Comparison of ENCODE assay signal across 8 cellular contexts in genomic region chr3:47781685-47782537, GRCh38. TPM values are rescaled to one million over a fixed set of nuclear protein-coding genes. Genes with fewer than 3 reads are reported as not detected.
DNase-seq lines count a peak whose midpoint lies in the region; ATAC-seq, FAIRE-seq and TF ChIP-seq lines count a peak whose summit lies in the region.

SMARCC1 (minus strand) TSS chr3:47781893; CDS start chr3:47781797, 96 bp downstream.

- DNase-seq in GM12891 (ENCODE audit: insufficient read length, low spot score) (peak; percentile 92), NCI-H1436 treated with DMSO at 0.1 percent for 48 hours (lab: John Stamatoyannopoulos, UW) (peak; percentile 51), T-cell (peak; percentile 93 to 98 (median 96)), adrenal gland (peak; percentile 97 to 99 (median 98)), heart right ventricle (peak; percentile 97 to 99), posterior vena cava (ENCODE audit: low spot score) (peak; percentile 100), upper lobe of right lung (peak; percentile 99)

- no peaks in the 10 kb centered on the region for H3K36me3 Mint-ChIP-seq in T-cell

- peak within 1 kb of the TSS; percentile 34 to 85 (median 64) for H3K4me3 ChIP-seq in adrenal gland
- peak within 1 kb of the TSS; percentile 56 to 94 (median 88) for H3K4me3 ChIP-seq in heart right ventricle
- H3K4me3 ChIP-seq in upper lobe of right lung = peak within 1 kb of the TSS; percentile 82

- intact Hi-C loops in adrenal gland (cut with DNase I) = no loop called here
- intact Hi-C loops in heart right ventricle (cut with DNase I) = loop anchor here in 2 of 10 donors (2.0 to 5.0 kb wide), 2 partner anchors 269 to 270 kb away; partner anchors contain the start of gene ELP6 (in 2 of the 2)
- intact Hi-C loops in posterior vena cava (cut with DNase I) = no loop called here
- intact Hi-C loops in upper lobe of right lung (cut with DNase I) = no loop called here

- CTCF ChIA-PET in T-cell (lab: Charles Lee) = interaction anchor here in 1 of 2 donors (0.6 to 1.3 kb wide), 3 partner anchors 10 to 259 kb away, joined by 3 read pairs; no protein-coding TSS in a partner anchor

- H3K27me3 Mint-ChIP-seq in T-cell = no peaks in the 10 kb centered on the region

- 0 to 2% (median 1%) methylated on average over 7 to 83 of the region's 83 CpGs for WGBS in adrenal gland, 4 donors
- WGBS in heart right ventricle, 2 donors = 0% methylated on average over 64 to 83 of the region's 83 CpGs

- H3K4me1 ChIP-seq in adrenal gland (replicated peaks in 1 of 2) = peaks cover 0 to 26% of the 10 kb centered on the region in 2 donors
- H3K4me1 ChIP-seq in heart right ventricle = peaks cover 3 to 48% (median 33%) of the 10 kb centered on the region in 9 donors
- peaks cover 29% of the 10 kb centered on the region for H3K4me1 ChIP-seq in upper lobe of right lung

- H3K27me3 ChIP-seq in adrenal gland (no peaks in the 10 kb centered on the region), heart right ventricle (no peaks in the 10 kb centered on the region), upper lobe of right lung (no peaks in the 10 kb centered on the region)

- ATAC-seq in HG02840 (IDR thresholded peaks at IDR 0.05; ENCODE audit: low FRiP score, unreplicated experiment) (peak; percentile 84), T-cell (replicated peaks in 1 of 4) (peak; percentile 89 to 93 (median 92)), heart right ventricle (peak; percentile 98 to 100 (median 100)), upper lobe of right lung (peak; percentile 98)

- H3K9me3 ChIP-seq in adrenal gland (replicated peaks in 1 of 3) (no peaks in the 10 kb centered on the region), heart right ventricle (no peaks in the 10 kb centered on the region), upper lobe of right lung (no peaks in the 10 kb centered on the region)

- peak within 1 kb of the TSS; percentile 91 to 96 (median 92) for H3K4me3 Mint-ChIP-seq in T-cell

- POLR2A ChIA-PET in T-cell (lab: Charles Lee) = interaction anchor here in 1 of 2 donors (0.5 kb wide), 1 partner anchor 805 kb away, joined by 4 read pairs; no protein-coding TSS in a partner anchor

- TF ChIP-seq CTCF in adrenal gland (IDR thresholded peaks at IDR 0.05) (peak in 3 of 6 experiments; percentile 14 to 25 (median 18)), heart right ventricle (IDR thresholded peaks at IDR 0.05) (peak in 2 of 9 donors; percentile 15 to 17), upper lobe of right lung (IDR thresholded peaks at IDR 0.05) (peak; percentile 13)

- TF ChIP-seq POLR2A in GM12891 (IDR thresholded peaks at IDR 0.05; ENCODE audit: low read depth, low read length) = peak; percentile 72
- peak; percentile 89 to 94 for TF ChIP-seq POLR2A in adrenal gland (IDR thresholded peaks at IDR 0.05)

- H3K36me3 ChIP-seq in adrenal gland (replicated peaks in 1 of 2) (no peaks in the 10 kb centered on the region), heart right ventricle (no peaks in the 10 kb centered on the region), upper lobe of right lung (no peaks in the 10 kb centered on the region)

- H3K27ac Mint-ChIP-seq in T-cell = peak within 1 kb of the TSS; percentile 97 to 98

- peak; percentile 100 for FAIRE-seq in GM12891 (lab: Jason Lieb, UNC)

- H3K9me3 Mint-ChIP-seq in T-cell = no peaks in the 10 kb centered on the region

- H3K27ac ChIP-seq in adrenal gland = peak within 1 kb of the TSS; percentile 89 to 99 (median 96)
- H3K27ac ChIP-seq in heart right ventricle = peak within 1 kb of the TSS; percentile 96 to 99 (median 96)
- peak within 1 kb of the TSS; percentile 99 for H3K27ac ChIP-seq in upper lobe of right lung

- peaks cover 27 to 29% (median 28%) of the 10 kb centered on the region in 3 donors for H3K4me1 Mint-ChIP-seq in T-cell

TF ChIP-seq in GM12891, 5 proteins besides CTCF, POLR2A, EP300 and RAD21:
- TF ChIP-seq SPI1 (IDR thresholded peaks at IDR 0.05; ENCODE audit: low read depth, low read length) (0 out of 2 replicates have a peak, but pooled peaks have one; percentile 31), POLR2AphosphoS5 (IDR thresholded peaks at IDR 0.05; ENCODE audit: low read depth, low read length) (peak; percentile 78; the same call in 1 of the 2 replicates), PAX5 (IDR thresholded peaks at IDR 0.05; ENCODE audit: insufficient read depth, low read length, severe bottlenecking) (no peak), TAF1 (IDR thresholded peaks at IDR 0.05; ENCODE audit: low read depth, low read length) (peak; percentile 22; the same call in 1 of the 2 replicates), POU2F2 (IDR thresholded peaks at IDR 0.05; ENCODE audit: low read depth, low read length) (peak; percentile 69; the same call in 1 of the 2 replicates)

RNA-seq across cellular contexts. Expression of gene SMARCC1, which starts in this region (rescaled TPM):
- polyA plus RNA-seq in GM12891 (2012; ENCODE audit: low read depth, missing spikeins) = 39.9 TPM
- total RNA-seq in T-cell (10 to 100 TPM; 88.9 to 99.3 (median 92.4) TPM), adrenal gland (10 to 100 TPM; 12.1 to 47.4 (median 27.3) TPM), heart right ventricle (10 to 100 TPM; 22.5 to 34.9 (median 24.6) TPM), posterior vena cava (10 to 100 TPM; 53.4 to 84.8 TPM), upper lobe of right lung (67.9 TPM)
- polyA plus RNA-seq in adrenal gland (10 to 100 TPM in 2 of 3 donors, 1 to 10 TPM in 1; 5.5 to 20.7 (median 11.7) TPM), heart right ventricle (1 to 10 TPM; 6.4 to 8.0 TPM)

Comparison
In these comparisons a context has a peak if more than half of its experiments do, and no peak if none do; other contexts are left out.
1. Peak in every context shown above with its lines: DNase-seq, ATAC-seq, H3K4me3 ChIP-seq and H3K27ac ChIP-seq.